In genomic region chr12:123715151-123715676, GRCh38 we compare ENCODE assay signal across 1 cellular context.
A peak's percentile ranks its signal among the peaks of the same experiment; 100 is the strongest.
TF ChIP-seq lines count a peak whose summit lies in the region.

No MANE protein-coding gene starts in this region.

TF ChIP-seq in K562, 482 proteins besides CTCF, POLR2A, EP300 and RAD21:
- TF ChIP-seq HMBOX1 (IDR thresholded peaks at IDR 0.05) (peak; percentile 80), ESRRB (CRISPR knock-in tag; IDR thresholded peaks at IDR 0.05; ENCODE audit: borderline replicate concordance) (no peak), MEIS2 (IDR thresholded peaks at IDR 0.05; ENCODE audit: partially characterized antibody) (peak; percentile 14), PBX2 (CRISPR knock-in tag; IDR thresholded peaks at IDR 0.05; ENCODE audit: low read depth) (no peak), PBX2 (tag; conservative IDR thresholded peaks at IDR 0.05; ENCODE audit: low read depth) (0 out of 2 replicates have a peak, but pooled peaks have one; percentile 21), NFATC3 (IDR thresholded peaks at IDR 0.05) (no peak)
TF ChIP-seq in K562: peak in this region for 3.
